15 cellular contexts compared by ENCODE assay signal in the genomic region with DNA sequence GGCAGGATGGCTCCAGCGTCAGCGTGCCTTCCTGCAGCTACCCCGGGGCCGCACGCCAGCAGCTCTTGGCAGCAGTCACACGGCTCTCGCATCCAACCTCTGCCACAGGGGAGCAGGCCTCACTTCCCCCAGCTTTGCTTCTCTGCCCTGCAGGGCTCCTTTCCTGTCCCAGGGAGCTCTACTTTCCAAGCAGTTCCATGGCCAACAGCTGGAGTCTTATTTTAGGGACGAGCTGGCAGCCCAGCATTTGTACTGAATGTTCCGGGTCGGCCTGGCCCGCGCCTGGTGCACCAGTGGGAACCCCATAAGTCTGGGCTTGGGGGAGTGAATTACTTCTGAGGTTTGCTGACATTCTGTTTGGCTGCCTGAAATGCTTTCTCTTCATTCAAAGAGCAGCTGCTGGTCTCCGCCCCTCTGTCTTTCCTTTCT. TPM values are rescaled to one million over a fixed set of nuclear protein-coding genes. Genes with fewer than 3 reads are reported as not detected.
DNase-seq lines count a peak whose midpoint lies in the region; ATAC-seq, FAIRE-seq and TF ChIP-seq lines count a peak whose summit lies in the region.
"Had no signal": no experiment of that assay in that cellular context is flagged by ENCODE, and none has a peak within 500 bp of the region (broad histone marks: within the 10 kb centered on the region; RNA-seq: fewer than 3 reads in every experiment).

No MANE protein-coding gene starts in this region.

- H3K27ac ChIP-seq in BLaER1 (no peak overlapping the region; the same call in 1 of the 2 replicates), caudate nucleus (ENCODE audit: low read depth, low read length) (peak overlapping the region; percentile 80)
- H3K27ac ChIP-seq: pancreas, SK-N-MC had no signal

- H3K9me3 ChIP-seq in BLaER1 (no peaks in the 10 kb centered on the region), T-helper 17 cell (ENCODE audit: control insufficient read depth, low read length, poor library complexity, severe bottlenecking) (no peaks in the 10 kb centered on the region)
- H3K9me3 ChIP-seq: pancreas had no signal

- no peaks in the 10 kb centered on the region for H3K36me3 Mint-ChIP-seq in T-helper 17 cell (ENCODE audit: low read depth)
- H3K36me3 Mint-ChIP-seq: activated naive CD4-positive, alpha-beta T cell treated with anti-CD3 and anti-CD28 coated beads, Interleukin-2, amount 50 U/mL, for 24 hours; immature natural killer cell had no signal

- H3K4me1 ChIP-seq in BLaER1: peaks cover 18% of the 10 kb centered on the region

- no peak for FAIRE-seq in GM12891 (lab: Jason Lieb, UNC)
- FAIRE-seq: endothelial cell of umbilical vein, pancreas had no signal

- no peak for ATAC-seq in T-helper 17 cell
- no peak for ATAC-seq in GM18519 (IDR thresholded peaks at IDR 0.05; ENCODE audit: low FRiP score, unreplicated experiment)
- ATAC-seq: HCT116, pancreas had no signal

- H3K27me3 ChIP-seq in BLaER1: no peaks in the 10 kb centered on the region
- H3K27me3 ChIP-seq: pancreas had no signal

- no peak overlapping the region for H3K4me3 ChIP-seq in BLaER1
- H3K4me3 ChIP-seq: pancreas, SK-N-MC had no signal

- DNase-seq in caudate nucleus (lab: John Stamatoyannopoulos, UW): peak in 31 of 61 donors; percentile 8 to 71 (median 30)
- DNase-seq in hypothalamus (lab: John Stamatoyannopoulos, UW): peak in 33 of 51 donors; percentile 18 to 79 (median 55)
- DNase-seq in putamen (ENCODE audit: low spot score): peak; percentile 45
- no peak for DNase-seq in T-helper 17 cell
- no peak for DNase-seq in GM12891 (ENCODE audit: insufficient read length, low spot score)
- DNase-seq in RKO (ENCODE audit: low spot score): no peak
- DNase-seq: activated CD4-positive, alpha-beta T cell treated with anti-CD3 and anti-CD28 coated beads, Interleukin-2, amount 50 U/mL, for 1 hour; immature natural killer cell had no signal

- no peaks in the 10 kb centered on the region for H4K20me1 ChIP-seq in BLaER1

- H3K4me2 ChIP-seq in BLaER1: 0 out of 2 replicates have a peak overlapping the region, but pooled peaks have one; percentile 2

- H3K4me1 Mint-ChIP-seq in T-helper 17 cell: peaks cover 3% of the 10 kb centered on the region
- H3K4me1 Mint-ChIP-seq: activated naive CD4-positive, alpha-beta T cell treated with anti-CD3 and anti-CD28 coated beads, Interleukin-2, amount 50 U/mL, for 24 hours; immature natural killer cell had no signal

- H3K4me3 Mint-ChIP-seq in T-helper 17 cell: no peak overlapping the region
- H3K4me3 Mint-ChIP-seq: activated naive CD4-positive, alpha-beta T cell treated with anti-CD3 and anti-CD28 coated beads, Interleukin-2, amount 50 U/mL, for 24 hours; immature natural killer cell had no signal

- no peaks in the 10 kb centered on the region for H3K27me3 Mint-ChIP-seq in T-helper 17 cell
- H3K27me3 Mint-ChIP-seq: activated naive CD4-positive, alpha-beta T cell treated with anti-CD3 and anti-CD28 coated beads, Interleukin-2, amount 50 U/mL, for 24 hours had no signal

- TF ChIP-seq POLR2A in GM12891 (IDR thresholded peaks at IDR 0.05; ENCODE audit: low read depth, low read length): no peak

- no peak overlapping the region for H3K27ac Mint-ChIP-seq in T-helper 17 cell
- H3K27ac Mint-ChIP-seq: activated naive CD4-positive, alpha-beta T cell treated with anti-CD3 and anti-CD28 coated beads, Interleukin-2, amount 50 U/mL, for 24 hours; immature natural killer cell had no signal

- no peaks in the 10 kb centered on the region for H3K36me3 ChIP-seq in BLaER1
- H3K36me3 ChIP-seq: pancreas had no signal

- no peak overlapping the region for H3K9ac ChIP-seq in BLaER1

TF ChIP-seq in GM12891, 5 proteins besides CTCF, POLR2A, EP300 and RAD21:
- TF ChIP-seq POLR2AphosphoS5 (IDR thresholded peaks at IDR 0.05; ENCODE audit: low read depth, low read length): no peak
- TF ChIP-seq SPI1 (IDR thresholded peaks at IDR 0.05; ENCODE audit: low read depth, low read length): no peak
- TF ChIP-seq POU2F2 (IDR thresholded peaks at IDR 0.05; ENCODE audit: low read depth, low read length): no peak
- no peak for TF ChIP-seq PAX5 (IDR thresholded peaks at IDR 0.05; ENCODE audit: insufficient read depth, low read length, severe bottlenecking)
- TF ChIP-seq TAF1 (IDR thresholded peaks at IDR 0.05; ENCODE audit: low read depth, low read length): no peak
TF ChIP-seq in GM12891: peak in this region for 0.

RNA-seq across cellular contexts. Expression of a gene that starts 34.6 kb away (rescaled TPM):
- total RNA-seq in T-helper 17 cell: 10 to 100 TPM; 14.3 to 15.1 TPM
- polyA plus RNA-seq in GM12891 (2012; ENCODE audit: low read depth, missing spikeins): 1.4 TPM

Comparison
In these comparisons a context has a peak if more than half of its experiments do, and no peak if none do; other contexts are left out.
1. DNase-seq: peak in caudate nucleus (31 of 61), hypothalamus (33 of 51) and putamen (single experiment); none in T-helper 17 cell (0 of 3), GM12891 (single experiment) and RKO (single experiment).